14 cellular contexts compared by ENCODE assay signal in genomic region chr2:109375131-109375561, GRCh38.
DNase-seq lines count a peak whose midpoint lies in the region; ATAC-seq and TF ChIP-seq lines count a peak whose summit lies in the region.
"Had no signal": no experiment of that assay in that cellular context is flagged by ENCODE, and none has a peak within 500 bp of the region (broad histone marks: within the 10 kb centered on the region; RNA-seq: fewer than 3 reads in every experiment).

No MANE protein-coding gene starts in this region.

- intact Hi-C loops in psoas muscle (cut with DNase I), result no loop called here
- intact Hi-C loops in A673 (cut with micrococcal nuclease; ENCODE audit: unreplicated experiment), result no loop called here

- 63 to 74% (median 66%) methylated on average over 12 of the region's 12 CpGs for WGBS in psoas muscle, 3 donors

- H3K4me3 ChIP-seq in Peyer's patch (no peak overlapping the region), psoas muscle (no peak overlapping the region), WERI-Rb-1 (ENCODE audit: low read depth, low read length) (no peak overlapping the region), A673 (ENCODE audit: low read depth, low read length, poor library complexity, severe bottlenecking) (no peak overlapping the region)
- H3K4me3 ChIP-seq: HAP-1 had no signal

- peak; percentile 19 for DNase-seq in activated CD4-positive, CD25-positive, alpha-beta regulatory T cell treated with anti-CD3 and anti-CD28 coated beads, Interleukin-2, amount 50 U/mL, for 72 hours
- peak; percentile 5 to 37 (median 15) for DNase-seq in Peyer's patch
- peak; percentile 42 for DNase-seq in islet precursor cell
- peak in 1 of 2 donors; percentile 38 for DNase-seq in psoas muscle
- DNase-seq in WERI-Rb-1, result no peak
- DNase-seq in A673 (ENCODE audit: low spot score), result no peak
- DNase-seq in cerebellum (ENCODE audit: low spot score), result no peak
- DNase-seq: 8988T; CD4-positive, alpha-beta memory T cell; DND-41; NCI-H187 treated with DMSO at 0.1 percent for 48 hours; NCI-H526 treated with DMSO at 0.1 percent for 48 hours had no signal

- CTCF ChIA-PET in A673 (lab: Charles Lee), result no interaction called here

- TF ChIP-seq CTCF in Peyer's patch (IDR thresholded peaks at IDR 0.05), result no peak
- TF ChIP-seq CTCF in psoas muscle (IDR thresholded peaks at IDR 0.05), result no peak
- TF ChIP-seq CTCF in WERI-Rb-1 (IDR thresholded peaks at IDR 0.05; ENCODE audit: low read depth, low read length), result no peak
- no peak for TF ChIP-seq CTCF in A673 (conservative IDR thresholded peaks at IDR 0.05; ENCODE audit: low read depth, low read length)

- TF ChIP-seq POLR2A in Peyer's patch (IDR thresholded peaks at IDR 0.05), result no peak

- H3K4me1 ChIP-seq in Peyer's patch (no peaks in the 10 kb centered on the region), psoas muscle (peaks cover 24% of the 10 kb centered on the region), A673 (ENCODE audit: insufficient read depth, low read length, poor library complexity, severe bottlenecking) (no peaks in the 10 kb centered on the region)
- H3K4me1 ChIP-seq: HAP-1 had no signal

- H3K27ac ChIP-seq in Peyer's patch (no peak overlapping the region), psoas muscle (no peak overlapping the region), WERI-Rb-1 (no peak overlapping the region), A673 (ENCODE audit: low read depth, low read length, poor library complexity, severe bottlenecking) (no peak overlapping the region)

- no peaks in the 10 kb centered on the region for H3K36me3 ChIP-seq in Peyer's patch
- peaks cover 0 to 4% of the 10 kb centered on the region in 2 donors for H3K36me3 ChIP-seq in psoas muscle (ENCODE audit: insufficient read depth in 1 of 2, low read depth in 1 of 2)
- no peaks in the 10 kb centered on the region for H3K36me3 ChIP-seq in WERI-Rb-1
- H3K36me3 ChIP-seq in A673 (ENCODE audit: insufficient read depth, low read length, poor library complexity, severe bottlenecking), result no peaks in the 10 kb centered on the region
- H3K36me3 ChIP-seq: HAP-1 had no signal

- H3K9me3 ChIP-seq in Peyer's patch, result no peaks in the 10 kb centered on the region
- no peaks in the 10 kb centered on the region for H3K9me3 ChIP-seq in psoas muscle
- H3K9me3 ChIP-seq in WERI-Rb-1 (ENCODE audit: severe bottlenecking), result no peaks in the 10 kb centered on the region
- H3K9me3 ChIP-seq in A673 (ENCODE audit: low read depth, low read length, poor library complexity, severe bottlenecking), result no peaks in the 10 kb centered on the region
- H3K9me3 ChIP-seq: HAP-1 had no signal

- ATAC-seq in activated CD4-positive, CD25-positive, alpha-beta regulatory T cell treated with anti-CD3 and anti-CD28 coated beads, Interleukin-2, amount 50 U/mL, for 24 hours, result no peak
- peak in 3 of 4 donors; percentile 8 to 23 (median 10) for ATAC-seq in psoas muscle

- POLR2A ChIA-PET in A673 (lab: Charles Lee; ENCODE audit: low non-redundant PET), result no interaction called here

- no TSS peak for BruUV-seq in A673 (replicated peaks; lab: Mats Ljungman, UMichigan)

- H3K27me3 ChIP-seq in Peyer's patch, result no peaks in the 10 kb centered on the region
- H3K27me3 ChIP-seq in psoas muscle (ENCODE audit: insufficient read depth in 3 of 3, low read length in 2 of 3), result no peaks in the 10 kb centered on the region
- no peaks in the 10 kb centered on the region for H3K27me3 ChIP-seq in WERI-Rb-1 (ENCODE audit: insufficient read depth, low read depth, severe bottlenecking)
- H3K27me3 ChIP-seq in A673 (replicated peaks; ENCODE audit: insufficient read depth, low read depth, low read length, poor library complexity), result no peaks in the 10 kb centered on the region

Comparison
In these comparisons a context has a peak if more than half of its experiments do, and no peak if none do; other contexts are left out.
1. DNase-seq: peak in activated CD4-positive, CD25-positive, alpha-beta regulatory T cell treated with anti-CD3 and anti-CD28 coated beads, Interleukin-2, amount 50 U/mL, for 72 hours (single experiment), Peyer's patch (3 of 3) and islet precursor cell (single experiment); none in WERI-Rb-1 (single experiment), A673 (single experiment) and cerebellum (single experiment).
2. ATAC-seq: peak in psoas muscle (3 of 4); none in activated CD4-positive, CD25-positive, alpha-beta regulatory T cell treated with anti-CD3 and anti-CD28 coated beads, Interleukin-2, amount 50 U/mL, for 24 hours (0 of 2).